Comparison of ENCODE assay signal across 21 cellular contexts in the genomic region with DNA sequence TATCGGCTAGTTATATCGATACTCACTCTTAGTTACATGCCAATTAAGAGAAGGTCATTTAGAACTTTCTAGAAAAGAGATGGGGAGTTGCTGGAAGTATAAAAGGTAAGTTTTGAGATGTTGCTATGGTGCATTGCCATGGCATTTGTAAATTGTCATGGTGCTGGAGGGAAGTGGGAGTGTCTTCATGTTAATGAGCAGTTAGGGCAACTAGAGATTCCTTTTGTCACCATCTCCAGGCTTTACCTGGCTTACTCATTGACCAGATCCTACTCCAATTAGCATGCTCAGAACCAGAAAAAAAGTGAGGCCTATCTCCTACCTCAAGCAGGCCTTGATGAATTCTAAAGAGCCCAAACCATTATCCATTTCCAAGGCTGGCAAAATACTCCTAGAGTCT.
DNase-seq lines count a peak whose midpoint lies in the region; ATAC-seq, FAIRE-seq and TF ChIP-seq lines count a peak whose summit lies in the region.
"Had no signal": no experiment of that assay in that cellular context is flagged by ENCODE, and none has a peak within 500 bp of the region (broad histone marks: within the 10 kb centered on the region; RNA-seq: fewer than 3 reads in every experiment).

No MANE protein-coding gene starts in this region.

- H4K5ac ChIP-seq in IMR-90 (ENCODE audit: low read depth, low read length) = no peak overlapping the region

- no peak overlapping the region for H3K14ac ChIP-seq in IMR-90 (replicated peaks; ENCODE audit: low read depth, low read length)

- no peaks in the 10 kb centered on the region; the same call in 1 of the 2 replicates for H3K9me1 ChIP-seq in IMR-90 (ENCODE audit: insufficient read depth, low read length)
- H3K9me1 ChIP-seq in K562 (ENCODE audit: control insufficient read depth, insufficient read depth, low read length) = no peaks in the 10 kb centered on the region

- no CpG with 5 or more reads among the region's 2 CpGs for WGBS in IMR-90 (ENCODE audit: extremely low coverage in 2 of 2, insufficient read length in 1 of 2), 2 experiments
- WGBS in K562 (ENCODE audit: insufficient coverage, low coverage, missing lambda C conversion rate) = 48% methylated on average over 2 of the region's 2 CpGs
- WGBS in upper lobe of left lung, 2 donors = 89 to 100% methylated on average over 2 of the region's 2 CpGs

- no peak for ATAC-seq in IMR-90 (ENCODE audit: low read depth)
- ATAC-seq in K562 = peak; percentile 42; the same call in 2 of the 3 replicates
- no peak for ATAC-seq in stimulated activated naive CD8-positive, alpha-beta T cell treated with anti-CD3 and anti-CD28 coated beads, Interleukin-15, Interleukin-2, amounts not matched to agents 100 U/mL and 50 U/mL, for 24 hours
- no peak for ATAC-seq in upper lobe of left lung (ENCODE audit: low FRiP score in 2 of 2)
- no peak for ATAC-seq in HG03457 (IDR thresholded peaks at IDR 0.05; ENCODE audit: unreplicated experiment)
- ATAC-seq: A549 had no signal

- H2AFZ ChIP-seq in IMR-90 (replicated peaks; ENCODE audit: low read length, poor library complexity) = no peak overlapping the region
- H2AFZ ChIP-seq in K562 (ENCODE audit: low read depth, low read length) = no peak overlapping the region

- H3K18ac ChIP-seq in IMR-90 (ENCODE audit: low read depth, low read length) = 0 out of 2 replicates have a peak overlapping the region, but pooled peaks have one; percentile 37

- no peak overlapping the region for H2BK120ac ChIP-seq in IMR-90 (ENCODE audit: low read depth, low read length)

- no TSS peak for BruUV-seq in IMR-90 (replicated peaks; lab: Mats Ljungman, UMichigan)
- BruUV-seq in K562 (replicated peaks; lab: Mats Ljungman, UMichigan) = no TSS peak

- peaks cover 38 to 51% of the 10 kb centered on the region in 2 experiments for H3K79me1 ChIP-seq in IMR-90 (ENCODE audit: low read depth in 1 of 2, low read length in 2 of 2)

- H3K36me3 ChIP-seq in IMR-90 (ENCODE audit: control insufficient read depth, insufficient read depth, low read length) (no peaks in the 10 kb centered on the region), K562 (ENCODE audit: control insufficient read depth, insufficient read depth, low read length) (no peaks in the 10 kb centered on the region), upper lobe of left lung (no peaks in the 10 kb centered on the region)
- H3K36me3 ChIP-seq: BLaER1, HAP-1 had no signal

- POLR2A ChIA-PET in IMR-90 (lab: Charles Lee; ENCODE audit: unreplicated experiment) (no interaction called here), K562 (lab: Yijun Ruan, JAX) (no interaction called here)

- no peak overlapping the region for H4K91ac ChIP-seq in IMR-90 (ENCODE audit: insufficient read depth, low read depth, low read length)

- H3K9me3 ChIP-seq in IMR-90 (ENCODE audit: control insufficient read depth, insufficient read depth, low read length) (no peaks in the 10 kb centered on the region), K562 (replicated peaks; ENCODE audit: control insufficient read depth, insufficient read depth, low read depth, low read length) (no peaks in the 10 kb centered on the region), upper lobe of left lung (no peaks in the 10 kb centered on the region)
- H3K9me3 ChIP-seq: A549, BLaER1, HAP-1 had no signal

- peak; percentile 2 for DNase-seq in Caki2 (ENCODE audit: low read depth)
- DNase-seq in IMR-90 = no peak
- DNase-seq in K562 (ENCODE audit: extremely low read depth in 1 of 4, low spot score in 3 of 4) = no peak
- DNase-seq in renal cortical epithelial cell (ENCODE audit: low read depth) = peak; percentile 29
- DNase-seq in stimulated activated naive CD8-positive, alpha-beta T cell treated with anti-CD3 and anti-CD28 coated beads, Interleukin-15, Interleukin-2, amounts not matched to agents 100 U/mL and 50 U/mL, for 24 hours = no peak
- no peak for DNase-seq in upper lobe of left lung
- DNase-seq: Calu3; CD4-positive, alpha-beta memory T cell; DMS 273 treated with DMSO at 0.1 percent for 48 hours; DMS53; KG1 had no signal

- no peak for TF ChIP-seq RAD21 in IMR-90 (IDR thresholded peaks at IDR 0.05; ENCODE audit: low read length)
- TF ChIP-seq RAD21 in K562 (CRISPR knock-in tag; conservative IDR thresholded peaks at IDR 0.05 in 1 of 2, IDR thresholded peaks at IDR 0.05 in 1 of 2) = no peak

- TF ChIP-seq EP300 in K562 (IDR thresholded peaks at IDR 0.05; ENCODE audit: low read length) (no peak), upper lobe of left lung (IDR thresholded peaks at IDR 0.05) (no peak)

- H3K4me1 ChIP-seq in IMR-90 (ENCODE audit: control insufficient read depth, insufficient read depth, low read length) (no peaks in the 10 kb centered on the region), K562 (replicated peaks in 1 of 2; ENCODE audit: control insufficient read depth in 2 of 2, insufficient read depth in 2 of 2, low read length in 2 of 2) (no peaks in the 10 kb centered on the region), upper lobe of left lung (no peaks in the 10 kb centered on the region)
- H3K4me1 ChIP-seq: A549 had no signal

- H2AK5ac ChIP-seq in IMR-90 (ENCODE audit: low read depth, low read length) = no peak overlapping the region

- intact Hi-C loops in IMR-90 (cut with micrococcal nuclease) = no loop called here
- intact Hi-C loops in K562 (cut with micrococcal nuclease) = no loop called here

- no peak overlapping the region for H2BK5ac ChIP-seq in IMR-90 (ENCODE audit: low read depth, low read length, poor library complexity, severe bottlenecking)

- H3K23ac ChIP-seq in IMR-90 (ENCODE audit: low read depth, low read length) = no peak overlapping the region

- no peak overlapping the region for H4K8ac ChIP-seq in IMR-90 (ENCODE audit: low read depth in 2 of 2, low read length in 2 of 2)

- no peak overlapping the region for H2BK20ac ChIP-seq in IMR-90 (ENCODE audit: low read depth, low read length)

- dilution Hi-C loops in IMR-90 (cut with HindIII; ENCODE audit: low sequenced_read_pairs, unreplicated experiment) = no loop called here

- no peak overlapping the region for H2AK9ac ChIP-seq in IMR-90 (replicated peaks; ENCODE audit: low read depth, low read length, poor library complexity)

- no peak for FAIRE-seq in K562 (lab: Jason Lieb, UNC)
- FAIRE-seq: A549, G401.6, GM12891, GM19239, H1 had no signal

- no peak overlapping the region for H2BK15ac ChIP-seq in IMR-90 (ENCODE audit: low read depth, low read length)

- TF ChIP-seq CTCF in IMR-90 (conservative IDR thresholded peaks at IDR 0.05; ENCODE audit: low read depth, low read length) (no peak), K562 (IDR thresholded peaks at IDR 0.05 in 2 of 3, conservative IDR thresholded peaks at IDR 0.05 in 1 of 3; ENCODE audit: insufficient read depth in 2 of 3, low read depth in 1 of 3, low read length in 3 of 3) (no peak), upper lobe of left lung (IDR thresholded peaks at IDR 0.05) (no peak)

- no peaks in the 10 kb centered on the region for H4K20me1 ChIP-seq in IMR-90 (ENCODE audit: insufficient read depth, low read length)
- no peaks in the 10 kb centered on the region for H4K20me1 ChIP-seq in K562 (replicated peaks; ENCODE audit: control insufficient read depth, insufficient read depth, low read length)
- H4K20me1 ChIP-seq: BLaER1 had no signal

- CTCF ChIA-PET in IMR-90 (lab: Yijun Ruan, JAX) (no interaction called here), K562 (lab: Yijun Ruan, JAX; ENCODE audit: low intra/inter-chr PET ratio) (no interaction called here)

- no peak overlapping the region for H3K56ac ChIP-seq in IMR-90 (ENCODE audit: extremely low read depth, insufficient read depth, low read length)

- H3K4me2 ChIP-seq in IMR-90 (ENCODE audit: low read depth, low read length) (no peak overlapping the region), K562 (ENCODE audit: insufficient read depth, low read length) (no peak overlapping the region)
- H3K4me2 ChIP-seq: A549, BLaER1 had no signal

- no peak overlapping the region for H3K9ac ChIP-seq in IMR-90 (ENCODE audit: low read depth, low read length)
- H3K9ac ChIP-seq in K562 (ENCODE audit: insufficient read depth in 1 of 2, low read depth in 2 of 2, low read length in 2 of 2) = no peak overlapping the region
- H3K9ac ChIP-seq: BLaER1 had no signal

- H3K27me3 ChIP-seq in IMR-90 (ENCODE audit: control insufficient read depth, insufficient read depth, low read length) = no peaks in the 10 kb centered on the region
- H3K27me3 ChIP-seq in K562 (ENCODE audit: control insufficient read depth in 2 of 2, insufficient read depth in 2 of 2, low read length in 2 of 2) = no peaks in the 10 kb centered on the region
- no peaks in the 10 kb centered on the region for H3K27me3 ChIP-seq in upper lobe of left lung
- H3K27me3 ChIP-seq: BLaER1 had no signal

- H3K79me2 ChIP-seq in K562 (ENCODE audit: control insufficient read depth, insufficient read depth, low read length) = no peaks in the 10 kb centered on the region

- H3K4me3 ChIP-seq in IMR-90 (ENCODE audit: insufficient read depth, low read depth, low read length) = no peak overlapping the region
- no peak overlapping the region for H3K4me3 ChIP-seq in K562
- H3K4me3 ChIP-seq in upper lobe of left lung = no peak overlapping the region
- H3K4me3 ChIP-seq: A549, BLaER1, HAP-1 had no signal

- in situ Hi-C loops in Caki2 (cut with HindIII; ENCODE audit: low pct_unique_long_range_greater_than_20kb, low sequenced_read_pairs) = no loop called here
- in situ Hi-C loops in IMR-90 (cut with MboI; ENCODE audit: low sequenced_read_pairs) = no loop called here
- in situ Hi-C loops in K562 (cut with MboI) = no loop called here

- TF ChIP-seq POLR2A in IMR-90 (IDR thresholded peaks at IDR 0.05; ENCODE audit: low read depth, low read length) (no peak), K562 (conservative IDR thresholded peaks at IDR 0.05) (no peak), upper lobe of left lung (IDR thresholded peaks at IDR 0.05) (no peak)

- no peak overlapping the region for H3K4ac ChIP-seq in IMR-90 (ENCODE audit: low read depth, low read length)

- H3K27ac ChIP-seq in IMR-90 (ENCODE audit: insufficient read depth, low read length) = no peak overlapping the region
- H3K27ac ChIP-seq in K562 (ENCODE audit: extremely low read depth, low read depth, low read length) = no peak overlapping the region
- no peak overlapping the region for H3K27ac ChIP-seq in upper lobe of left lung
- H3K27ac ChIP-seq: 22Rv1, A549, BLaER1, HL-60 had no signal

TF ChIP-seq in K562, 482 proteins besides CTCF, POLR2A, EP300 and RAD21:
- TF ChIP-seq RFX1 (IDR thresholded peaks at IDR 0.05) (peak; percentile 44; the same call in 1 of the 2 replicates), ZNF764 (CRISPR knock-in tag; IDR thresholded peaks at IDR 0.05; ENCODE audit: low read depth) (no peak), CAMTA2 (CRISPR knock-in tag; conservative IDR thresholded peaks at IDR 0.05) (no peak), ZBTB8A (IDR thresholded peaks at IDR 0.05; ENCODE audit: partially characterized antibody) (no peak)

Comparison
In these comparisons a context has a peak if more than half of its experiments do, and no peak if none do; other contexts are left out.
1. DNase-seq: peak in Caki2 (single experiment) and renal cortical epithelial cell (single experiment); none in IMR-90 (single experiment), K562 (0 of 4), stimulated activated naive CD8-positive, alpha-beta T cell treated with anti-CD3 and anti-CD28 coated beads, Interleukin-15, Interleukin-2, amounts not matched to agents 100 U/mL and 50 U/mL, for 24 hours (single experiment) and upper lobe of left lung (0 of 2).